In the genomic region with DNA sequence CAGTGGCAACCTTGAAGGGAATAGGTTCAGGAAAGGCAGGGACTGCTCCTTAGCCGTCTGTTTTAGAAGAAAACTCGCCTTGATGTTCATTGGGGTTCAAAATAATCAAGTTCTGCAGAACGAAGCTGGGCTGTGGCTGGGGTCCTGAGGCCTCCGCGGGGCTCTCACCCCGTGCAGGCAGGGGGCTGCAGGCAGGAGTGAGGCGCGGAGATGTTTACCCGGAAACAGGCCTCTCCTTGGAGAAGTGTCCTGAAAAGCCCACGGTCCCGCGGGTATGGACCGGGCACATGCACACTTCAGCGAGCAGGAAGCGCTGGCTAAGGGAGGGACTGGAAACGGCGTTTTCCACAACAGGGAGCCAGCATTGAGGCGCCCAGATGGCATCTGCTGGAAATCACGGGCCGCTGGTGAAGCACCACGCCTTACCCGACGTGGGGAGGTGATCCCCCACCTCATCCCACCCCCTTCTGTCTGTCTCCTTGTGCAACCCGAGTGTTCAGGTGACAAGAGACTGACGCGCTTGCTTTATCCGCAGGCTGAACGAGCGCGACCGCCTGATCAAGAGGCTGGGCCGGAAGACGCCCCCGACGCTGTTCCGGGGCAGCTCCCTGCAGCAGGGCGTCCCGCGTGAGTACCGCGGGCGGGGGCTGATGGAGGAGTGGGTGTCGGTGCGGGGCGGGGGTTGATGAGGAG, we compare ENCODE assay signal across 8 cellular contexts. TPM values are rescaled to one million over a fixed set of nuclear protein-coding genes. Genes with fewer than 3 reads are reported as not detected.
DNase-seq lines count a peak whose midpoint lies in the region; TF ChIP-seq lines count a peak whose summit lies in the region.

No MANE protein-coding gene starts in this region.

- H3K36me3 ChIP-seq in mesenchymal stem cell (ENCODE audit: control insufficient read depth in 1 of 2, insufficient read depth in 2 of 2, low read depth in 1 of 2, low read length in 2 of 2) (peaks cover 0 to 2% of the 10 kb centered on the region in 2 experiments), trophoblast cell (ENCODE audit: control insufficient read depth in 1 of 2, insufficient read depth in 2 of 2, low read length in 2 of 2) (no peaks in the 10 kb centered on the region)

- no peaks in the 10 kb centered on the region for H3K79me2 ChIP-seq in trophoblast cell (ENCODE audit: control insufficient read depth, insufficient read depth, low read length, poor library complexity)

- H2AFZ ChIP-seq in mesenchymal stem cell (ENCODE audit: low read depth, low read length) (peak overlapping the region; percentile 62), trophoblast cell (ENCODE audit: insufficient read depth, low read length, poor library complexity) (no peak overlapping the region)

- H2BK5ac ChIP-seq in mesenchymal stem cell (ENCODE audit: low read depth, low read length, poor library complexity, severe bottlenecking) (no peak overlapping the region), trophoblast cell (ENCODE audit: low read depth, low read length, poor library complexity) (no peak overlapping the region)

- H3K4ac ChIP-seq in mesenchymal stem cell (ENCODE audit: low read depth in 1 of 2, low read length in 2 of 2) (peak overlapping the region in 1 of 2 experiments; percentile 18), trophoblast cell (ENCODE audit: low read depth, low read length) (no peak overlapping the region)

- H3K36me3 Mint-ChIP-seq in activated naive CD4-positive, alpha-beta T cell treated with anti-CD3 and anti-CD28 coated beads, Interleukin-2, amount 10 ng/mL, durations not matched to agents 7 days and 5 days = no peaks in the 10 kb centered on the region
- H3K36me3 Mint-ChIP-seq in osteocyte (ENCODE audit: unreplicated experiment) = no peaks in the 10 kb centered on the region

- H3K27me3 Mint-ChIP-seq in activated naive CD4-positive, alpha-beta T cell treated with anti-CD3 and anti-CD28 coated beads, Interleukin-2, amount 10 ng/mL, durations not matched to agents 7 days and 5 days = peaks cover 4% of the 10 kb centered on the region
- no peaks in the 10 kb centered on the region for H3K27me3 Mint-ChIP-seq in osteocyte (ENCODE audit: unreplicated experiment)

- H4K91ac ChIP-seq in mesenchymal stem cell (ENCODE audit: low read length) (peak overlapping the region; percentile 30), trophoblast cell (ENCODE audit: low read depth, low read length) (no peak overlapping the region)

- H2AK5ac ChIP-seq in mesenchymal stem cell (ENCODE audit: low read length, severe bottlenecking) = no peak overlapping the region
- H2AK5ac ChIP-seq in trophoblast cell (ENCODE audit: low read length) = no peak overlapping the region

- no peak for TF ChIP-seq CTCF in osteocyte (IDR thresholded peaks at IDR 0.05)

- peak overlapping the region in 1 of 2 experiments; percentile 28 for H3K18ac ChIP-seq in mesenchymal stem cell (ENCODE audit: low read depth in 1 of 2, low read length in 2 of 2)
- no peak overlapping the region for H3K18ac ChIP-seq in trophoblast cell (ENCODE audit: low read length)

- H3K4me3 ChIP-seq in mesenchymal stem cell (ENCODE audit: insufficient read depth in 1 of 2, low read depth in 1 of 2, low read length in 2 of 2) (peak overlapping the region; percentile 1 to 73), trophoblast cell (ENCODE audit: low read depth, low read length) (no peak overlapping the region)

- H3K9me3 Mint-ChIP-seq in activated naive CD4-positive, alpha-beta T cell treated with anti-CD3 and anti-CD28 coated beads, Interleukin-2, amount 10 ng/mL, durations not matched to agents 7 days and 5 days = no peaks in the 10 kb centered on the region
- no peaks in the 10 kb centered on the region for H3K9me3 Mint-ChIP-seq in osteocyte (ENCODE audit: unreplicated experiment)

- no peak overlapping the region for H4K12ac ChIP-seq in trophoblast cell (ENCODE audit: low read depth, low read length)

- H3K27me3 ChIP-seq in mesenchymal stem cell (ENCODE audit: control insufficient read depth in 1 of 2, insufficient read depth in 1 of 2, low read length in 2 of 2) = peaks cover 0 to 44% of the 10 kb centered on the region in 2 experiments
- H3K27me3 ChIP-seq in trophoblast cell (ENCODE audit: insufficient read depth, low read length) = no peaks in the 10 kb centered on the region

- H3K4me3 Mint-ChIP-seq in activated naive CD4-positive, alpha-beta T cell treated with anti-CD3 and anti-CD28 coated beads, Interleukin-2, amount 10 ng/mL, durations not matched to agents 7 days and 5 days = peak overlapping the region; percentile 73
- H3K4me3 Mint-ChIP-seq in osteocyte (ENCODE audit: unreplicated experiment) = no peak overlapping the region

- H3K4me1 ChIP-seq in mesenchymal stem cell (ENCODE audit: control insufficient read depth, insufficient read depth, low read depth, low read length) (no peaks in the 10 kb centered on the region), trophoblast cell (ENCODE audit: control insufficient read depth in 1 of 2, insufficient read depth in 2 of 2, low read length in 2 of 2) (no peaks in the 10 kb centered on the region)

- H3K27ac Mint-ChIP-seq in activated naive CD4-positive, alpha-beta T cell treated with anti-CD3 and anti-CD28 coated beads, Interleukin-2, amount 10 ng/mL, durations not matched to agents 7 days and 5 days = peak overlapping the region; percentile 75
- no peak overlapping the region for H3K27ac Mint-ChIP-seq in osteocyte (ENCODE audit: unreplicated experiment)

- no peaks in the 10 kb centered on the region for H3K79me1 ChIP-seq in mesenchymal stem cell (replicated peaks; ENCODE audit: low read length, poor library complexity, severe bottlenecking)
- H3K79me1 ChIP-seq in trophoblast cell (ENCODE audit: low read length) = no peaks in the 10 kb centered on the region

- peaks cover 24% of the 10 kb centered on the region for H3K4me1 Mint-ChIP-seq in activated naive CD4-positive, alpha-beta T cell treated with anti-CD3 and anti-CD28 coated beads, Interleukin-2, amount 10 ng/mL, durations not matched to agents 7 days and 5 days
- H3K4me1 Mint-ChIP-seq in osteocyte (ENCODE audit: unreplicated experiment) = peaks cover 49% of the 10 kb centered on the region

- H2BK15ac ChIP-seq in mesenchymal stem cell (ENCODE audit: low read depth, poor library complexity, severe bottlenecking) = no peak overlapping the region

- H3K27ac ChIP-seq in mesenchymal stem cell (ENCODE audit: low read length, poor library complexity, severe bottlenecking) (no peak overlapping the region), trophoblast cell (ENCODE audit: low read depth, low read length) (no peak overlapping the region)

- peak; percentile 13 to 75 (median 47) for DNase-seq in T-helper 2 cell
- DNase-seq in activated naive CD4-positive, alpha-beta T cell treated with anti-CD3 and anti-CD28 coated beads, Interleukin-2, amount 10 ng/mL, durations not matched to agents 7 days and 5 days = peak; percentile 72
- DNase-seq in mesenchymal stem cell = no peak
- peak; percentile 20 for DNase-seq in stimulated activated CD8-positive, alpha-beta memory T cell treated with anti-CD3 and anti-CD28 coated beads, Interleukin-7, amount 100 ng/mL, for 48 hours (ENCODE audit: extremely low read depth in 1 of 2, low read depth in 1 of 2)
- no peak for DNase-seq in iPS-NIHi11 (ENCODE audit: low spot score)
- no peak for DNase-seq in DMS114 treated with DMSO at 0.1 percent for 48 hours (lab: John Stamatoyannopoulos, UW; ENCODE audit: unreplicated experiment)
- DNase-seq in trophoblast cell = no peak
- no peak for DNase-seq in osteocyte (ENCODE audit: extremely low spot score, unreplicated experiment)

- H3K23ac ChIP-seq in mesenchymal stem cell (ENCODE audit: low read length in 2 of 2) (no peak overlapping the region), trophoblast cell (ENCODE audit: low read length) (no peak overlapping the region)

- H3K14ac ChIP-seq in mesenchymal stem cell (ENCODE audit: low read length in 2 of 2) = no peak overlapping the region
- no peak overlapping the region for H3K14ac ChIP-seq in trophoblast cell (ENCODE audit: low read length)

- CTCF ChIA-PET in activated naive CD4-positive, alpha-beta T cell treated with anti-CD3 and anti-CD28 coated beads, Interleukin-2, amount 10 ng/mL, durations not matched to agents 7 days and 5 days (lab: Charles Lee) = no interaction called here

- H3K4me2 ChIP-seq in mesenchymal stem cell (ENCODE audit: low read length, poor library complexity, severe bottlenecking) (no peak overlapping the region), trophoblast cell (ENCODE audit: low read length) (no peak overlapping the region)

- H2BK12ac ChIP-seq in mesenchymal stem cell (ENCODE audit: low read length in 2 of 2) (no peak overlapping the region), trophoblast cell (ENCODE audit: low read length) (no peak overlapping the region)

- no peak overlapping the region for H2BK120ac ChIP-seq in mesenchymal stem cell (ENCODE audit: low read depth, low read length)
- no peak overlapping the region for H2BK120ac ChIP-seq in trophoblast cell (ENCODE audit: insufficient read depth, low read length, poor library complexity)

- WGBS in mesenchymal stem cell = 63% methylated on average over 45 of the region's 45 CpGs
- no CpG with 5 or more reads among the region's 45 CpGs for WGBS in trophoblast cell (ENCODE audit: extremely low coverage, insufficient coverage, insufficient read length)

- no peak overlapping the region for H3K9ac ChIP-seq in mesenchymal stem cell (ENCODE audit: low read length)
- H3K9ac ChIP-seq in trophoblast cell (ENCODE audit: low read length) = no peak overlapping the region

- peak overlapping the region; percentile 81 for H4K8ac ChIP-seq in mesenchymal stem cell (ENCODE audit: low read length)
- no peak overlapping the region for H4K8ac ChIP-seq in trophoblast cell (ENCODE audit: low read depth, low read length)

- peaks cover 11% of the 10 kb centered on the region for H3K9me3 ChIP-seq in mesenchymal stem cell (ENCODE audit: control insufficient read depth, low read length)
- no peaks in the 10 kb centered on the region for H3K9me3 ChIP-seq in trophoblast cell (ENCODE audit: insufficient read depth, low read depth, low read length)

RNA-seq across cellular contexts. Expression of a gene that starts 39.7 kb away (rescaled TPM):
- 0.98 TPM for polyA plus RNA-seq in mesenchymal stem cell (2013, experiment 1 of 2)
- polyA plus RNA-seq in mesenchymal stem cell (2013, experiment 2 of 2) = 1.1 TPM
- 0.64 and 0.70 TPM in 2 replicates for polyA plus RNA-seq in trophoblast cell (2013)
- 128 TPM in 2 replicates for total RNA-seq in osteocyte

Comparison
In these comparisons a context has a peak if more than half of its experiments do, and no peak if none do; other contexts are left out.
1. DNase-seq: peak in T-helper 2 cell (5 of 5), activated naive CD4-positive, alpha-beta T cell treated with anti-CD3 and anti-CD28 coated beads, Interleukin-2, amount 10 ng/mL, durations not matched to agents 7 days and 5 days (single experiment) and stimulated activated CD8-positive, alpha-beta memory T cell treated with anti-CD3 and anti-CD28 coated beads, Interleukin-7, amount 100 ng/mL, for 48 hours (2 of 2); none in mesenchymal stem cell (single experiment), iPS-NIHi11 (single experiment), DMS114 treated with DMSO at 0.1 percent for 48 hours (single experiment), trophoblast cell (0 of 2) and osteocyte (single experiment).